Comparison of ENCODE assay signal across 7 cellular contexts in the genomic region with DNA sequence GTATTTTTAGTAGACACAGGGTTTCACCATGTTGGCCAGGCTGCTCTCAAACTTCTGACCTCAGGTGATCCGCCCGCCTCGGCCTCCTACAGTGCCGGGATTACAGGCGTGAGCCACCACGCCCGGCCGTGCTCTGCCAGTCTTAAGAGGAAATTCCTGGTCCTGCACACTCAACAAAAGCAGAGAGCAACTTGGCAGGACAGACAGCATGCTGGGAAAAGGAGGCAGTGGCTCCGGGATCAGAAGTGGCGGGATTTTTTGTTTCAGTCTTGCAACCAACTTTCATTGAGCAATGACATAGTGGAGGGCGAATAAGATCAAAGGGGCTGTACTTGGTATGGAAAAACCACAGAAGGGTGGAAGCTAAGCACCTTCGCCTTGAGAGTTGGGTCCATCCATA. TPM values are rescaled to one million over a fixed set of nuclear protein-coding genes. Genes with fewer than 3 reads are reported as not detected.
A peak's percentile ranks its signal among the peaks of the same experiment; 100 is the strongest.
DNase-seq lines count a peak whose midpoint lies in the region; ATAC-seq, FAIRE-seq and TF ChIP-seq lines count a peak whose summit lies in the region.

No MANE protein-coding gene starts in this region.

- H3K27me3 Mint-ChIP-seq in T-helper 17 cell = no peaks in the 10 kb centered on the region

- H3K27me3 ChIP-seq in H7 (ENCODE audit: control insufficient read depth, insufficient read depth, low read length) = no peaks in the 10 kb centered on the region; the same call in 1 of the 2 replicates
- no peaks in the 10 kb centered on the region for H3K27me3 ChIP-seq in right atrium auricular region
- H3K27me3 ChIP-seq in small intestine (ENCODE audit: control insufficient read depth in 2 of 2, insufficient read depth in 2 of 2, low read length in 2 of 2) = no peaks in the 10 kb centered on the region

- no peak overlapping the region for H3K27ac Mint-ChIP-seq in T-helper 17 cell

- H3K4me3 ChIP-seq in H7 (ENCODE audit: insufficient read depth, low read depth, low read length) = no peak overlapping the region
- H3K4me3 ChIP-seq in right atrium auricular region = peak overlapping the region; percentile 80 to 81
- no peak overlapping the region for H3K4me3 ChIP-seq in small intestine (ENCODE audit: low read depth in 1 of 2, low read length in 2 of 2)

- DNase-seq in H7 (peak; percentile 29), T-helper 17 cell (no peak), right atrium auricular region (ENCODE audit: low spot score) (peak; percentile 81), small intestine (peak; percentile 75), NCI-H2029 (lab: John Stamatoyannopoulos, UW) (no peak), superior temporal gyrus (ENCODE audit: extremely low spot score) (no peak)
- no peak for DNase-seq in stimulated activated CD4-positive, alpha-beta T cell treated with anti-CD3 and anti-CD28 coated beads, Interleukin-2, amount 100 ng/mL, for 24 hours

- no peak for TF ChIP-seq CTCF in right atrium auricular region (IDR thresholded peaks at IDR 0.05)

- H3K4me3 Mint-ChIP-seq in T-helper 17 cell = peak overlapping the region; percentile 76

- no peak for ATAC-seq in T-helper 17 cell

- H3K9me3 ChIP-seq in T-helper 17 cell (ENCODE audit: control insufficient read depth, low read length, poor library complexity, severe bottlenecking) (no peaks in the 10 kb centered on the region), right atrium auricular region (no peaks in the 10 kb centered on the region), small intestine (ENCODE audit: control insufficient read depth, low read depth) (no peaks in the 10 kb centered on the region)

- H3K4me1 ChIP-seq in right atrium auricular region (peaks cover 0 to 45% of the 10 kb centered on the region in 2 donors), small intestine (ENCODE audit: control insufficient read depth in 2 of 2, insufficient read depth in 1 of 2, low read depth in 1 of 2, low read length in 1 of 2) (peaks cover 2 to 3% of the 10 kb centered on the region in 2 donors)

- FAIRE-seq in small intestine (lab: Jason Lieb, UNC) = no peak

- peaks cover 22% of the 10 kb centered on the region for H3K4me1 Mint-ChIP-seq in T-helper 17 cell

- H3K27ac ChIP-seq in right atrium auricular region = peak overlapping the region; percentile 99
- H3K27ac ChIP-seq in small intestine (ENCODE audit: low read depth in 1 of 2, low read length in 1 of 2) = peak overlapping the region in 1 of 2 donors; percentile 83

- peaks cover 6% of the 10 kb centered on the region for H3K36me3 ChIP-seq in H7 (replicated peaks; ENCODE audit: control insufficient read depth, insufficient read depth, low read length)
- peaks cover 11% of the 10 kb centered on the region for H3K36me3 ChIP-seq in right atrium auricular region
- no peaks in the 10 kb centered on the region for H3K36me3 ChIP-seq in small intestine (ENCODE audit: control insufficient read depth in 2 of 2, insufficient read depth in 2 of 2, low read length in 2 of 2)

- H3K36me3 Mint-ChIP-seq in T-helper 17 cell (ENCODE audit: low read depth) = no peaks in the 10 kb centered on the region

- WGBS in small intestine, 3 donors = 28 to 43% (median 40%) methylated on average over 12 of the region's 12 CpGs

RNA-seq across cellular contexts. Expression of a gene that starts 2.1 kb away (rescaled TPM):
- total RNA-seq in H7 (2014; rRNA removed; shearing (Covaris generic)) = 52.0 and 54.4 TPM in 2 replicates
- total RNA-seq in T-helper 17 cell (10 to 100 TPM; 12.4 to 14.4 TPM), right atrium auricular region (10 to 100 TPM; 50.1 to 56.8 TPM)
- 10 to 100 TPM in 1 of 3 donors, 1 to 10 TPM in 2; 2.0 to 34.5 (median 4.1) TPM for polyA plus RNA-seq in small intestine

RNA-seq across cellular contexts. Expression of a gene that starts 56.8 kb away (rescaled TPM):
- 6.9 and 8.3 TPM in 2 replicates for total RNA-seq in H7 (2014; rRNA removed; shearing (Covaris generic))
- total RNA-seq in T-helper 17 cell = 100 to 1,000 TPM; 134 to 148 TPM
- total RNA-seq in right atrium auricular region = 10 to 100 TPM; 34.0 to 59.1 TPM
- polyA plus RNA-seq in small intestine = 1 to 10 TPM; 2.7 to 6.2 (median 5.3) TPM

Comparison
In these comparisons a context has a peak if more than half of its experiments do, and no peak if none do; other contexts are left out.
1. DNase-seq: peak in H7 (single experiment), right atrium auricular region (single experiment) and small intestine (single experiment); none in T-helper 17 cell (0 of 3), stimulated activated CD4-positive, alpha-beta T cell treated with anti-CD3 and anti-CD28 coated beads, Interleukin-2, amount 100 ng/mL, for 24 hours (0 of 2), NCI-H2029 (single experiment) and superior temporal gyrus (single experiment).
2. H3K4me3 ChIP-seq: peak in right atrium auricular region (2 of 2); none in H7 (single experiment) and small intestine (0 of 2).